In genomic region chr6:41942045-41942851, GRCh38 we compare ENCODE assay signal across 8 cellular contexts. TPM values are rescaled to one million over a fixed set of nuclear protein-coding genes. Genes with fewer than 3 reads are reported as not detected.
DNase-seq lines count a peak whose midpoint lies in the region; ATAC-seq and TF ChIP-seq lines count a peak whose summit lies in the region.

No MANE protein-coding gene starts in this region.

- H3K36me3 ChIP-seq in GM06990 (ENCODE audit: control insufficient read depth, insufficient read depth, low read length), result peaks cover 2% of the 10 kb centered on the region; the same call in 1 of the 2 replicates
- no peaks in the 10 kb centered on the region for H3K36me3 ChIP-seq in kidney epithelial cell (ENCODE audit: control insufficient read depth, insufficient read depth, low read length)

- peak overlapping the region; percentile 96 for H3K4me3 ChIP-seq in GM06990 (replicated peaks; ENCODE audit: low read depth, low read length)
- H3K4me3 ChIP-seq in kidney epithelial cell (ENCODE audit: low read depth, low read length), result peak overlapping the region; percentile 34

- DNase-seq in GM06990 (ENCODE audit: extremely low read depth, insufficient read length), result no peak
- peak; percentile 56 for DNase-seq in HPDE6-E6E7 (ENCODE audit: extremely low spot score)
- DNase-seq in amniotic epithelial cell (ENCODE audit: low read depth), result peak; percentile 99
- DNase-seq in kidney epithelial cell (ENCODE audit: low read depth), result peak; percentile 87
- DNase-seq in substantia nigra (lab: John Stamatoyannopoulos, UW), result peak in 5 of 49 donors; percentile 19 to 67 (median 34)
- DNase-seq in NCI-H2196 (lab: John Stamatoyannopoulos, UW; ENCODE audit: unreplicated experiment), result no peak

- no peak for ATAC-seq in HG03460 (IDR thresholded peaks at IDR 0.05; ENCODE audit: unreplicated experiment)
- no peak for ATAC-seq in HG02870 (IDR thresholded peaks at IDR 0.05; ENCODE audit: unreplicated experiment)

- H3K27ac ChIP-seq in substantia nigra (ENCODE audit: low read depth, low read length, poor library complexity, severe bottlenecking), result peak overlapping the region; percentile 86

- no peaks in the 10 kb centered on the region for H3K27me3 ChIP-seq in GM06990 (replicated peaks; ENCODE audit: control insufficient read depth, insufficient read depth, low read length)
- no peaks in the 10 kb centered on the region for H3K27me3 ChIP-seq in kidney epithelial cell (ENCODE audit: control insufficient read depth, insufficient read depth, low read length)

- TF ChIP-seq CTCF in GM06990 (IDR thresholded peaks at IDR 0.05; ENCODE audit: insufficient read depth, low read length, poor library complexity, severe bottlenecking) (no peak), kidney epithelial cell (IDR thresholded peaks at IDR 0.05; ENCODE audit: insufficient read depth, low read length, poor library complexity, severe bottlenecking) (no peak)

RNA-seq across cellular contexts. Expression of gene CCND3, which starts 0.6 kb away (rescaled TPM):
- total RNA-seq in kidney epithelial cell, result 23.9 and 29.2 TPM in 2 replicates

RNA-seq across cellular contexts. Expression of gene BYSL, which starts 20.9 kb away (rescaled TPM):
- total RNA-seq in kidney epithelial cell, result 16.9 and 22.9 TPM in 2 replicates

RNA-seq across cellular contexts. Expression of gene MED20, which starts 21.3 kb away (rescaled TPM):
- 21.5 and 25.0 TPM in 2 replicates for total RNA-seq in kidney epithelial cell

RNA-seq across cellular contexts. Expression of gene USP49, which starts 47.1 kb away (rescaled TPM):
- total RNA-seq in kidney epithelial cell, result 1.8 and 2.4 TPM in 2 replicates

Comparison
In these comparisons a context has a peak if more than half of its experiments do, and no peak if none do; other contexts are left out.
1. DNase-seq: peak in HPDE6-E6E7 (single experiment), amniotic epithelial cell (single experiment) and kidney epithelial cell (single experiment); none in GM06990 (single experiment) and NCI-H2196 (single experiment).